ENCODE assay signal across 29 cellular contexts in the genomic region with DNA sequence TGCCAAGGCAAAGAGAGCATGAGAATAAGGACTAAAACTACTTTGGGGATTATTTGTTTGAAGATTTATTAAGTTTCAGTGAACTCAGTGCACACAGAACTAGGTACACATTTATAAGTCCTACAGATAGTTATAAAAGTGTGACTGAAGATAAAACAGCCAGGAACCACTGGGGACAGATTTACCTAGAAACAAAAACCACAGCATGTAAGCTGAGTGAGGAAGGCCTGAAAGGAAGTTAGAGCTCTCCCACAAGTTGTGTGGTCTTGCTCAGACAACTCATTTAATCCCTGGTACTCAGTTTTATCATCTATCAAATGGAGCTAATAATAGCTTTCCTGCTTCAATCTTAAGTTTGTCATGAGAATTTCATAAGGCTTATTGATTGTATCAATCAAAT.
"Had no signal": no experiment of that assay in that cellular context is flagged by ENCODE, and none has a peak within 500 bp of the region (broad histone marks: within the 10 kb centered on the region; RNA-seq: fewer than 3 reads in every experiment).

No MANE protein-coding gene starts in this region.

- H3K4me3 Mint-ChIP-seq: immature natural killer cell; naive thymus-derived CD8-positive, alpha-beta T cell; nephron; neural progenitor cell; stimulated activated naive B cell treated with anti-CD40 and anti-IgM and Interleukin-4, amounts not matched to agents 10 μg/mL and 1 μg/mL and 100 μg/mL, for 72 hours had no signal

- H3K27ac ChIP-seq: left lung, lower lobe of right lung, neural progenitor cell, neutrophil, ovary, right atrium auricular region, right lobe of liver, skin epidermis, stomach, testis, thyroid gland, transverse colon, upper lobe of left lung had no signal

- H3K4me2 ChIP-seq: neural progenitor cell had no signal

- ATAC-seq: left colon; left lung; lower lobe of right lung; naive thymus-derived CD8-positive, alpha-beta T cell; right lobe of liver; stimulated activated naive B cell treated with anti-CD40 and anti-IgM and Interleukin-4, amounts not matched to agents 10 μg/mL and 1 μg/mL and 100 μg/mL, for 72 hours; stimulated activated naive CD8-positive, alpha-beta T cell treated with anti-CD3 and anti-CD28 coated beads, Interleukin-15, Interleukin-2, amounts not matched to agents 100 U/mL and 50 U/mL, for 24 hours had no signal

- DNase-seq: hypothalamus; immature natural killer cell; kidney; left colon; left lung; lower lobe of right lung; mammary epithelial cell; mesenchymal stem cell; naive thymus-derived CD8-positive, alpha-beta T cell; occipital lobe; ovary; right lobe of liver; stimulated activated CD4-positive, alpha-beta T cell treated with anti-CD3 and anti-CD28 coated beads, Interleukin-12 subunit alpha, Interleukin-12 subunit beta, amount 100 ng/mL, for 4 hours; stimulated activated CD4-positive, alpha-beta T cell treated with anti-CD3 and anti-CD28 coated beads, Interleukin-15, amount 100 ng/mL, for 24 hours; stimulated activated CD4-positive, alpha-beta T cell treated with anti-CD3 and anti-CD28 coated beads, Interleukin-2, amount 100 ng/mL, for 24 hours; stimulated activated CD4-positive, alpha-beta T cell treated with anti-CD3 and anti-CD28 coated beads, Interleukin-4, amount 100 ng/mL, for 1 hour; stimulated activated naive B cell treated with anti-CD40 and anti-IgM and Interleukin-4, amounts not matched to agents 10 μg/mL and 1 μg/mL and 100 μg/mL, for 72 hours; stimulated activated naive CD8-positive, alpha-beta T cell treated with anti-CD3 and anti-CD28 coated beads, Interleukin-15, Interleukin-2, amounts not matched to agents 100 U/mL and 50 U/mL, for 24 hours; stomach; testis; thyroid gland; transverse colon; upper lobe of left lung had no signal

- H3K27me3 ChIP-seq: left lung, neural progenitor cell, neutrophil, ovary, right atrium auricular region, right lobe of liver, stomach, testis, thyroid gland, transverse colon, upper lobe of left lung had no signal

- H3K36me3 ChIP-seq: left lung, lower lobe of right lung, neural progenitor cell, neutrophil, ovary, right atrium auricular region, right lobe of liver, stomach, thyroid gland, transverse colon, upper lobe of left lung had no signal

- H3K9me3 ChIP-seq: left lung, lower lobe of right lung, neutrophil, ovary, right atrium auricular region, right lobe of liver, stomach, testis, thyroid gland, transverse colon, upper lobe of left lung had no signal

- H3K36me3 Mint-ChIP-seq: immature natural killer cell; naive thymus-derived CD8-positive, alpha-beta T cell; neural progenitor cell; stimulated activated naive B cell treated with anti-CD40 and anti-IgM and Interleukin-4, amounts not matched to agents 10 μg/mL and 1 μg/mL and 100 μg/mL, for 72 hours had no signal

- H3K4me1 Mint-ChIP-seq: immature natural killer cell; naive thymus-derived CD8-positive, alpha-beta T cell; nephron; neural progenitor cell; stimulated activated naive B cell treated with anti-CD40 and anti-IgM and Interleukin-4, amounts not matched to agents 10 μg/mL and 1 μg/mL and 100 μg/mL, for 72 hours had no signal

- H3K9ac ChIP-seq: neural progenitor cell had no signal

- H3K4me3 ChIP-seq: left lung, lower lobe of right lung, neural progenitor cell, ovary, right atrium auricular region, right lobe of liver, skin epidermis, stomach, testis, thyroid gland, transverse colon, upper lobe of left lung had no signal

- H3K27me3 Mint-ChIP-seq: naive thymus-derived CD8-positive, alpha-beta T cell; progenitor cell of endocrine pancreas; stimulated activated naive B cell treated with anti-CD40 and anti-IgM and Interleukin-4, amounts not matched to agents 10 μg/mL and 1 μg/mL and 100 μg/mL, for 72 hours had no signal

- H3K4me1 ChIP-seq: left lung, lower lobe of right lung, right atrium auricular region, right lobe of liver, stomach, testis, thyroid gland, transverse colon, upper lobe of left lung had no signal

- H3K9me3 Mint-ChIP-seq: neural progenitor cell had no signal

- H3K27ac Mint-ChIP-seq: immature natural killer cell; naive thymus-derived CD8-positive, alpha-beta T cell; nephron; neural progenitor cell; progenitor cell of endocrine pancreas; stimulated activated naive B cell treated with anti-CD40 and anti-IgM and Interleukin-4, amounts not matched to agents 10 μg/mL and 1 μg/mL and 100 μg/mL, for 72 hours had no signal

- H2AFZ ChIP-seq: neural progenitor cell had no signal
